Comparison of ENCODE assay signal across 30 cellular contexts in genomic region chr9:5040730-5041389, GRCh38.
"Had no signal": no experiment of that assay in that cellular context is flagged by ENCODE, and none has a peak within 500 bp of the region (broad histone marks: within the 10 kb centered on the region; RNA-seq: fewer than 3 reads in every experiment).

No MANE protein-coding gene starts in this region.

- H3K9me3 Mint-ChIP-seq: central memory CD8-positive, alpha-beta T cell; natural killer cell treated with Interleukin-12 subunit alpha and Interleukin-12 subunit beta and Interleukin-15 and Interleukin-18, amount 100 ng/mL, for 72 hours; stimulated activated naive B cell treated with anti-CD40 and anti-IgM and Interleukin-4, amounts not matched to agents 10 μg/mL and 1 μg/mL and 100 μg/mL, for 72 hours had no signal

- H3K4me1 Mint-ChIP-seq: activated naive CD8-positive, alpha-beta T cell treated with anti-CD3 and anti-CD28 coated beads, Interleukin-2, amount 50 U/mL, for 24 hours; central memory CD8-positive, alpha-beta T cell had no signal

- H3K27ac ChIP-seq: epithelial cell of prostate, esophagus squamous epithelium, right lobe of liver, skin epidermis, transverse colon, uterus, VCaP had no signal

- H3K9me3 ChIP-seq: transverse colon, uterus had no signal

- DNase-seq: activated CD4-positive, alpha-beta T cell treated with anti-CD3 and anti-CD28 coated beads for 48 hours; activated CD4-positive, alpha-beta T cell treated with anti-CD3 and anti-CD28 coated beads, Interleukin-2, amount 50 U/mL, for 48 hours; activated CD8-positive, alpha-beta memory T cell treated with anti-CD3 and anti-CD28 coated beads for 24 hours; activated CD8-positive, alpha-beta memory T cell treated with anti-CD3 and anti-CD28 coated beads, Interleukin-2, amount 50 U/mL, for 4 hours; activated gamma-delta T cell; activated naive CD4-positive, alpha-beta T cell treated with anti-CD3 and anti-CD28 coated beads, Interleukin-2, amount 50 U/mL, for 16 hours; activated naive CD8-positive, alpha-beta T cell treated with anti-CD3 and anti-CD28 coated beads, Interleukin-2, amount 50 U/mL, for 24 hours; activated T-cell treated with anti-CD3 and anti-CD28 coated beads, Interleukin-2, amount 50 U/mL, for 24 hours; amygdala; effector CD8-positive, alpha-beta T cell; esophagus squamous epithelium; foreskin melanocyte; glutamatergic neuron; hippocampal formation; mesendoderm; mucosa of descending colon; right lobe of liver; stimulated activated CD4-positive, alpha-beta T cell treated with anti-CD3 and anti-CD28 coated beads, Interleukin-4, amount 100 ng/mL, for 4 hours; stimulated activated CD8-positive, alpha-beta memory T cell treated with anti-CD3 and anti-CD28 coated beads, Interleukin-4, amount 100 ng/mL, for 48 hours; stimulated activated naive B cell treated with anti-CD40 and anti-IgM and Interleukin-4, amounts not matched to agents 10 μg/mL and 1 μg/mL and 100 μg/mL, for 72 hours; T-helper 9 cell; transverse colon; uterus had no signal

- ATAC-seq: activated CD4-positive, CD25-positive, alpha-beta regulatory T cell treated with anti-CD3 and anti-CD28 coated beads, Interleukin-2, amount 50 U/mL, for 24 hours; activated naive CD8-positive, alpha-beta T cell treated with anti-CD3 and anti-CD28 coated beads, Interleukin-2, amount 50 U/mL, for 24 hours; mucosa of descending colon; right lobe of liver; stimulated activated naive B cell treated with anti-CD40 and anti-IgM and Interleukin-4, amounts not matched to agents 10 μg/mL and 1 μg/mL and 100 μg/mL, for 72 hours had no signal

- H3K27ac Mint-ChIP-seq: activated naive CD8-positive, alpha-beta T cell treated with anti-CD3 and anti-CD28 coated beads, Interleukin-2, amount 50 U/mL, for 24 hours; activated T-cell treated with anti-CD3 and anti-CD28 coated beads, Interleukin-2, amount 50 U/mL, for 24 hours; natural killer cell treated with Interleukin-12 subunit alpha and Interleukin-12 subunit beta and Interleukin-15 and Interleukin-18, amount 100 ng/mL, for 72 hours; stimulated activated naive B cell treated with anti-CD40 and anti-IgM and Interleukin-4, amounts not matched to agents 10 μg/mL and 1 μg/mL and 100 μg/mL, for 72 hours had no signal

- H3K27me3 ChIP-seq: esophagus squamous epithelium, right lobe of liver, transverse colon, uterus had no signal

- H3K4me1 ChIP-seq: esophagus squamous epithelium, right lobe of liver, transverse colon, uterus had no signal

- H3K4me3 ChIP-seq: esophagus squamous epithelium, lung, mucosa of descending colon, right lobe of liver, skin epidermis, transverse colon, uterus had no signal

- H3K27me3 Mint-ChIP-seq: activated naive CD8-positive, alpha-beta T cell treated with anti-CD3 and anti-CD28 coated beads, Interleukin-2, amount 50 U/mL, for 24 hours; activated T-cell treated with anti-CD3 and anti-CD28 coated beads, Interleukin-2, amount 50 U/mL, for 24 hours; central memory CD8-positive, alpha-beta T cell; natural killer cell treated with Interleukin-12 subunit alpha and Interleukin-12 subunit beta and Interleukin-15 and Interleukin-18, amount 100 ng/mL, for 72 hours; stimulated activated naive B cell treated with anti-CD40 and anti-IgM and Interleukin-4, amounts not matched to agents 10 μg/mL and 1 μg/mL and 100 μg/mL, for 72 hours had no signal

- H3K36me3 ChIP-seq: uterus had no signal

- H3K4me3 Mint-ChIP-seq: activated naive CD8-positive, alpha-beta T cell treated with anti-CD3 and anti-CD28 coated beads, Interleukin-2, amount 50 U/mL, for 24 hours; activated T-cell treated with anti-CD3 and anti-CD28 coated beads, Interleukin-2, amount 50 U/mL, for 24 hours; central memory CD8-positive, alpha-beta T cell; natural killer cell treated with Interleukin-12 subunit alpha and Interleukin-12 subunit beta and Interleukin-15 and Interleukin-18, amount 100 ng/mL, for 72 hours; stimulated activated naive B cell treated with anti-CD40 and anti-IgM and Interleukin-4, amounts not matched to agents 10 μg/mL and 1 μg/mL and 100 μg/mL, for 72 hours had no signal
